8 cellular contexts compared by ENCODE assay signal in genomic region chr12:108732489-108732888, GRCh38. TPM values are rescaled to one million over a fixed set of nuclear protein-coding genes. Genes with fewer than 3 reads are reported as not detected.
DNase-seq lines count a peak whose midpoint lies in the region; ATAC-seq, FAIRE-seq and TF ChIP-seq lines count a peak whose summit lies in the region.

No MANE protein-coding gene starts in this region.

- peak overlapping the region in 7 of 8 donors; percentile 31 to 98 (median 94) for H3K27ac Mint-ChIP-seq in CD8-positive, alpha-beta memory T cell

- H3K27ac ChIP-seq in CD8-positive, alpha-beta memory T cell (ENCODE audit: low read depth, low read length) = peak overlapping the region; percentile 85
- H3K27ac ChIP-seq in Panc1 (ENCODE audit: low read length) = peak overlapping the region; percentile 94
- H3K27ac ChIP-seq in pancreas = peak overlapping the region; percentile 88 to 95 (median 92)

- H3K4me1 Mint-ChIP-seq in CD8-positive, alpha-beta memory T cell = peaks cover 21 to 30% (median 30%) of the 10 kb centered on the region in 3 donors

- peak in 1 of 5 donors; percentile 13 for DNase-seq in CD8-positive, alpha-beta memory T cell
- DNase-seq in Panc1 (ENCODE audit: low read depth, low spot score) = no peak
- no peak for DNase-seq in epithelial cell of proximal tubule (ENCODE audit: low read depth)
- DNase-seq in pancreas = no peak
- DNase-seq in NCI-H1694 treated with DMSO at 0.1 percent for 48 hours (lab: John Stamatoyannopoulos, UW) = no peak
- DNase-seq in AML-193 (lab: John Stamatoyannopoulos, UW) = no peak
- DNase-seq in activated CD8-positive, alpha-beta memory T cell treated with anti-CD3 and anti-CD28 coated beads for 24 hours = no peak

- no peak for FAIRE-seq in pancreas (lab: Jason Lieb, UNC)

- intact Hi-C loops in Panc1 (cut with micrococcal nuclease; ENCODE audit: unreplicated experiment) = no loop called here
- intact Hi-C loops in pancreas (cut with DNase I) = no loop called here

- 64 to 65% methylated on average over 6 of the region's 6 CpGs for WGBS in pancreas, 2 donors

- in situ Hi-C loops in Panc1 (cut with HindIII; ENCODE audit: low pct_unique_long_range_greater_than_20kb, low sequenced_read_pairs) = no loop called here

- no peaks in the 10 kb centered on the region for H3K27me3 ChIP-seq in CD8-positive, alpha-beta memory T cell (ENCODE audit: insufficient read depth, low read length, poor library complexity, severe bottlenecking)
- H3K27me3 ChIP-seq in Panc1 (ENCODE audit: control insufficient read depth, insufficient read depth, low read length) (no peaks in the 10 kb centered on the region), pancreas (no peaks in the 10 kb centered on the region)

- CTCF ChIA-PET in CD8-positive, alpha-beta memory T cell (lab: Charles Lee) = interaction anchor here (1.0 to 1.4 kb wide), 2 partner anchors 11 to 68 kb away, joined by 4 read pairs; no protein-coding TSS in a partner anchor
- CTCF ChIA-PET in Panc1 (lab: Charles Lee) = no interaction called here

- POLR2A ChIA-PET in CD8-positive, alpha-beta memory T cell (lab: Charles Lee) = no interaction called here
- POLR2A ChIA-PET in Panc1 (lab: Charles Lee) = no interaction called here

- TF ChIP-seq CTCF in Panc1 (IDR thresholded peaks at IDR 0.05) (no peak), epithelial cell of proximal tubule (conservative IDR thresholded peaks at IDR 0.05; ENCODE audit: low read depth, low read length) (no peak), pancreas (IDR thresholded peaks at IDR 0.05) (no peak)

- peak overlapping the region; percentile 99 for H3K4me3 ChIP-seq in CD8-positive, alpha-beta memory T cell (ENCODE audit: low read length)
- H3K4me3 ChIP-seq in Panc1 (ENCODE audit: low read depth in 2 of 2, low read length in 2 of 2) (peak overlapping the region; percentile 64 to 86), epithelial cell of proximal tubule (ENCODE audit: low read depth, low read length) (peak overlapping the region; percentile 89), pancreas (peak overlapping the region; percentile 10 to 84 (median 73))

- H3K4me3 Mint-ChIP-seq in CD8-positive, alpha-beta memory T cell = peak overlapping the region; percentile 93 to 100 (median 95)

- peaks cover 11% of the 10 kb centered on the region for H3K4me1 ChIP-seq in CD8-positive, alpha-beta memory T cell (ENCODE audit: insufficient read depth, low read length)
- H3K4me1 ChIP-seq in Panc1 (ENCODE audit: control insufficient read depth, insufficient read depth, low read length) = peaks cover 27% of the 10 kb centered on the region
- peaks cover 4 to 33% (median 12%) of the 10 kb centered on the region in 3 donors for H3K4me1 ChIP-seq in pancreas

- BruUV-seq in Panc1 (replicated peaks; lab: Mats Ljungman, UMichigan) = TSS peak; percentile 99

- no peaks in the 10 kb centered on the region for H3K9me3 Mint-ChIP-seq in CD8-positive, alpha-beta memory T cell

- H3K9me3 ChIP-seq in CD8-positive, alpha-beta memory T cell (ENCODE audit: low read length) = no peaks in the 10 kb centered on the region
- no peaks in the 10 kb centered on the region for H3K9me3 ChIP-seq in Panc1 (ENCODE audit: control insufficient read depth, insufficient read depth, low read depth, low read length)
- H3K9me3 ChIP-seq in pancreas = no peaks in the 10 kb centered on the region

- peaks cover 0 to 6% (median 0%) of the 10 kb centered on the region in 3 donors for H3K36me3 Mint-ChIP-seq in CD8-positive, alpha-beta memory T cell

- H3K27me3 Mint-ChIP-seq in CD8-positive, alpha-beta memory T cell = peaks cover 0 to 2% of the 10 kb centered on the region in 2 donors

- ATAC-seq in Panc1 = no peak
- ATAC-seq in pancreas = no peak
- no peak for ATAC-seq in GM18519 (IDR thresholded peaks at IDR 0.05; ENCODE audit: low FRiP score, unreplicated experiment)

- no peaks in the 10 kb centered on the region for H3K36me3 ChIP-seq in CD8-positive, alpha-beta memory T cell (ENCODE audit: insufficient read depth, low read length)
- H3K36me3 ChIP-seq in Panc1 (ENCODE audit: control insufficient read depth, insufficient read depth, low read length) = no peaks in the 10 kb centered on the region; the same call in 1 of the 2 replicates
- no peaks in the 10 kb centered on the region for H3K36me3 ChIP-seq in pancreas

RNA-seq across cellular contexts. Expression of gene CORO1C, which starts 1.2 kb away (rescaled TPM):
- 10 to 100 TPM; 45.8 to 49.1 TPM for total RNA-seq in CD8-positive, alpha-beta memory T cell
- polyA plus RNA-seq in CD8-positive, alpha-beta memory T cell = 10.5 TPM
- total RNA-seq in Panc1 (2021; ENCODE audit: unreplicated experiment) (165 TPM), epithelial cell of proximal tubule (152 and 157 TPM in 2 replicates), pancreas (10 to 100 TPM; 14.1 to 62.3 (median 19.5) TPM)
- polyA plus RNA-seq in Panc1 (2012; ENCODE audit: insufficient read length) = 86.7 TPM
- 1 to 10 TPM; 9.9 to 10.0 TPM for polyA plus RNA-seq in pancreas
